Comparison of ENCODE assay signal across 8 cellular contexts in the genomic region with DNA sequence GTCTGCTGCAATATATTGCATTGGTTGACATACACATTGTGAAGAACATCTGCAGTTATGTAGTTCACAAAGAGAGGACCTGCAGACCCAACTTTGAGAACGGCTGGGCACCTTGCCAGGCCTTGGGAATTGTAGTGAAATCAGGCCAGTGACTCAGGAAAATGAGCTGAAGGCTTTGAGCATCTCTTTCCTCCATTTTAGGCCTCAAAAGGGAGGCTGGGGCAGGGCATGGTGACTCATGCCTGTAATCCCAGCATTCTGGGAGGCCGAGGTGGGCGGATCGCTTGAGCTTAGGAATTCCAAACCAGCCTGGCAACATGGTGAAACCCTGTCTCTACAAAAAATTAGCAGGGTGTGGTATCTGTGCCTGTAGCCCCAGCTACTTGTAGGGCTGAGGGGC. TPM values are rescaled to one million over a fixed set of nuclear protein-coding genes. Genes with fewer than 3 reads are reported as not detected.
DNase-seq lines count a peak whose midpoint lies in the region; ATAC-seq and TF ChIP-seq lines count a peak whose summit lies in the region.

No MANE protein-coding gene starts in this region.

- DNase-seq in A172 (ENCODE audit: low spot score) (peak; percentile 80), H4 (ENCODE audit: low spot score) (peak; percentile 73), activated B cell treated with CpG ODN at 0.5 μM for 24 hours (no peak), glomerular visceral epithelial cell (ENCODE audit: extremely low spot score) (peak; percentile 77), skeletal muscle cell (ENCODE audit: low read depth) (peak; percentile 49), DMS79 treated with DMSO at 0.1 percent for 48 hours (lab: John Stamatoyannopoulos, UW) (no peak), NCI-H2029 treated with DMSO at 0.1 percent for 48 hours (lab: John Stamatoyannopoulos, UW) (no peak), 8988T (no peak)

- TF ChIP-seq CTCF in activated B cell treated with CpG ODN at 0.5 μM for 24 hours (IDR thresholded peaks at IDR 0.05) = no peak

- H3K4me3 Mint-ChIP-seq in activated B cell treated with CpG ODN at 0.5 μM for 24 hours = peak overlapping the region; percentile 96

- H3K4me3 ChIP-seq in skeletal muscle cell (ENCODE audit: low read depth, low read length) = no peak overlapping the region

- H3K27me3 Mint-ChIP-seq in activated B cell treated with CpG ODN at 0.5 μM for 24 hours = no peaks in the 10 kb centered on the region

- H3K4me1 Mint-ChIP-seq in activated B cell treated with CpG ODN at 0.5 μM for 24 hours = peaks cover 20% of the 10 kb centered on the region

- CTCF ChIA-PET in activated B cell treated with CpG ODN at 0.5 μM for 24 hours (lab: Charles Lee) = interaction anchor here (1.1 to 2.2 kb wide), 3 partner anchors 46 to 120 kb away, joined by 3 to 8 read pairs (median 4); no protein-coding TSS in a partner anchor

- no peaks in the 10 kb centered on the region for H3K9me3 Mint-ChIP-seq in activated B cell treated with CpG ODN at 0.5 μM for 24 hours

- intact Hi-C loops in activated B cell treated with CpG ODN at 0.5 μM for 24 hours (cut with micrococcal nuclease) = loop anchor here (2.0 kb wide), 1 partner anchor 119 kb away; no protein-coding TSS in a partner anchor

- H3K36me3 Mint-ChIP-seq in activated B cell treated with CpG ODN at 0.5 μM for 24 hours (ENCODE audit: low read depth) = peaks cover 7% of the 10 kb centered on the region

- POLR2A ChIA-PET in activated B cell treated with CpG ODN at 0.5 μM for 24 hours (lab: Charles Lee) = interaction anchor here (0.5 to 1.9 kb wide), 5 partner anchors 13 to 557 kb away, joined by 3 to 24 read pairs (median 6); a partner anchor contains a TSS

- H3K27ac Mint-ChIP-seq in activated B cell treated with CpG ODN at 0.5 μM for 24 hours = no peak overlapping the region

- no peak for ATAC-seq in activated B cell treated with CpG ODN at 0.5 μM for 24 hours (ENCODE audit: low read depth)

RNA-seq across cellular contexts. Expression of a gene that starts 1.4 kb away (rescaled TPM):
- total RNA-seq in A172 (2014; rRNA removed; shearing (Covaris generic)) = 17.0 and 18.1 TPM in 2 replicates
- 6.1 and 12.8 TPM in 2 replicates for total RNA-seq in H4 (2014; rRNA removed; shearing (Covaris generic))
- 9.7 and 9.8 TPM in 2 replicates for total RNA-seq in activated B cell treated with CpG ODN at 0.5 μM for 24 hours

Comparison
In these comparisons a context has a peak if more than half of its experiments do, and no peak if none do; other contexts are left out.
1. DNase-seq: peak in A172 (single experiment), H4 (single experiment), glomerular visceral epithelial cell (single experiment) and skeletal muscle cell (single experiment); none in activated B cell treated with CpG ODN at 0.5 μM for 24 hours (single experiment), DMS79 treated with DMSO at 0.1 percent for 48 hours (single experiment), NCI-H2029 treated with DMSO at 0.1 percent for 48 hours (single experiment) and 8988T (single experiment).